Comparison of ENCODE assay signal across 8 cellular contexts in genomic region chr1:226444901-226445300, GRCh38. TPM values are rescaled to one million over a fixed set of nuclear protein-coding genes. Genes with fewer than 3 reads are reported as not detected.
DNase-seq lines count a peak whose midpoint lies in the region; ATAC-seq and TF ChIP-seq lines count a peak whose summit lies in the region.

No MANE protein-coding gene starts in this region.

- TF ChIP-seq POLR2A in heart left ventricle (IDR thresholded peaks at IDR 0.05) = no peak

- no peak for TF ChIP-seq CTCF in heart left ventricle (IDR thresholded peaks at IDR 0.05)

- DNase-seq in T-helper 22 cell (ENCODE audit: low read depth) (peak; percentile 22), NCI-H1694 treated with DMSO at 0.1 percent for 48 hours (lab: John Stamatoyannopoulos, UW) (no peak), inferior parietal cortex (ENCODE audit: extremely low spot score) (no peak), HuH-7 (ENCODE audit: low spot score) (no peak), heart left ventricle (no peak)
- peak; percentile 27 to 41 (median 37) for DNase-seq in effector memory CD4-positive, alpha-beta T cell

- no peaks in the 10 kb centered on the region for H3K27me3 ChIP-seq in effector memory CD4-positive, alpha-beta T cell (replicated peaks; ENCODE audit: control insufficient read depth, insufficient read depth, low read length, poor library complexity, severe bottlenecking)
- peaks cover 0 to 4% (median 0%) of the 10 kb centered on the region in 9 donors for H3K27me3 ChIP-seq in heart left ventricle

- H3K27ac ChIP-seq in effector memory CD4-positive, alpha-beta T cell (ENCODE audit: insufficient read depth, low read length, poor library complexity, severe bottlenecking) = no peak overlapping the region
- H3K27ac ChIP-seq in heart left ventricle = no peak overlapping the region

- WGBS in heart left ventricle, 4 donors = 60 to 80% (median 67%) methylated on average over 2 of the region's 2 CpGs

- no peak overlapping the region for H3K4me3 ChIP-seq in effector memory CD4-positive, alpha-beta T cell (ENCODE audit: insufficient read depth, low read depth, low read length, poor library complexity, severe bottlenecking)
- no peak overlapping the region for H3K4me3 ChIP-seq in heart left ventricle

- H3K36me3 ChIP-seq in effector memory CD4-positive, alpha-beta T cell (ENCODE audit: control insufficient read depth, insufficient read depth, low read length) = no peaks in the 10 kb centered on the region
- H3K36me3 ChIP-seq in heart left ventricle = no peaks in the 10 kb centered on the region

- ATAC-seq in GM19035 (IDR thresholded peaks at IDR 0.05; ENCODE audit: unreplicated experiment) = peak; percentile 100
- peak; percentile 100 for ATAC-seq in HG03025 (IDR thresholded peaks at IDR 0.05; ENCODE audit: low FRiP score, unreplicated experiment)
- no peak for ATAC-seq in heart left ventricle

- H3K4me1 ChIP-seq in effector memory CD4-positive, alpha-beta T cell (ENCODE audit: control insufficient read depth, insufficient read depth, low read length, poor library complexity, severe bottlenecking) = peaks cover 16% of the 10 kb centered on the region
- H3K4me1 ChIP-seq in heart left ventricle = no peaks in the 10 kb centered on the region

- intact Hi-C loops in heart left ventricle (cut with DNase I) = no loop called here

- H3K9me3 ChIP-seq in effector memory CD4-positive, alpha-beta T cell (ENCODE audit: control insufficient read depth, low read length) = no peaks in the 10 kb centered on the region
- no peaks in the 10 kb centered on the region for H3K9me3 ChIP-seq in heart left ventricle

RNA-seq across cellular contexts. Expression of gene PARP1, which starts 37.0 kb away (rescaled TPM):
- total RNA-seq in heart left ventricle = 100 to 1,000 TPM in 8 of 9 donors, 10 to 100 TPM in 1; 98.8 to 168 (median 111) TPM
- 100 to 1,000 TPM in 1 of 2 donors, 10 to 100 TPM in 1; 50.4 to 140 TPM for polyA plus RNA-seq in heart left ventricle

Comparison
In these comparisons a context has a peak if more than half of its experiments do, and no peak if none do; other contexts are left out.
1. ATAC-seq: peak in GM19035 (single experiment) and HG03025 (single experiment); none in heart left ventricle (0 of 4).
2. DNase-seq: peak in T-helper 22 cell (single experiment) and effector memory CD4-positive, alpha-beta T cell (3 of 3); none in NCI-H1694 treated with DMSO at 0.1 percent for 48 hours (single experiment), inferior parietal cortex (single experiment), HuH-7 (single experiment) and heart left ventricle (0 of 5).